Comparison of ENCODE assay signal across 16 cellular contexts in genomic region chr6:147260091-147260490, GRCh38. TPM values are rescaled to one million over a fixed set of nuclear protein-coding genes. Genes with fewer than 3 reads are reported as not detected.
A peak's percentile ranks its signal among the peaks of the same experiment; 100 is the strongest.
DNase-seq lines count a peak whose midpoint lies in the region; ATAC-seq, FAIRE-seq and TF ChIP-seq lines count a peak whose summit lies in the region.
"Had no signal": no experiment of that assay in that cellular context is flagged by ENCODE, and none has a peak within 500 bp of the region (broad histone marks: within the 10 kb centered on the region; RNA-seq: fewer than 3 reads in every experiment).

No MANE protein-coding gene starts in this region.

- intact Hi-C loops in psoas muscle (cut with DNase I) = loop anchor here in 1 of 2 donors (10.0 kb wide), 1 partner anchor 45 kb away; no protein-coding TSS in a partner anchor

- H3K4me1 ChIP-seq in RWPE2 (ENCODE audit: insufficient read depth, poor library complexity, severe bottlenecking) (peaks cover 10% of the 10 kb centered on the region), psoas muscle (peaks cover under 1% of the 10 kb centered on the region)

- H3K27me3 ChIP-seq in RWPE2 (ENCODE audit: insufficient read depth, poor library complexity, severe bottlenecking) = no peaks in the 10 kb centered on the region
- no peaks in the 10 kb centered on the region for H3K27me3 ChIP-seq in psoas muscle (ENCODE audit: insufficient read depth in 3 of 3, low read length in 2 of 3)
- H3K27me3 ChIP-seq: BE2C had no signal

- TF ChIP-seq CTCF in D721Med (IDR thresholded peaks at IDR 0.05; ENCODE audit: insufficient read depth, missing control alignments) (no peak), RWPE2 (IDR thresholded peaks at IDR 0.05; ENCODE audit: poor library complexity, severe bottlenecking) (no peak), choroid plexus epithelial cell (conservative IDR thresholded peaks at IDR 0.05; ENCODE audit: low read depth, low read length) (no peak), RWPE1 (conservative IDR thresholded peaks at IDR 0.05; ENCODE audit: low read depth) (no peak), psoas muscle (IDR thresholded peaks at IDR 0.05) (no peak)

- 69 to 87% (median 79%) methylated on average over 2 of the region's 2 CpGs for WGBS in psoas muscle, 3 donors

- CTCF ChIA-PET in RWPE1 (lab: Yijun Ruan, JAX) = no interaction called here

- POLR2A ChIA-PET in RWPE1 (lab: Yijun Ruan, JAX; ENCODE audit: low non-redundant PET) = no interaction called here

- no peak overlapping the region for H3K27ac ChIP-seq in RWPE2 (ENCODE audit: poor library complexity, severe bottlenecking)
- no peak overlapping the region for H3K27ac ChIP-seq in RWPE1
- no peak overlapping the region for H3K27ac ChIP-seq in psoas muscle
- H3K27ac ChIP-seq: C4-2B had no signal

- DNase-seq in D721Med (ENCODE audit: insufficient read length, low spot score) = no peak
- no peak for DNase-seq in RWPE2 (ENCODE audit: low spot score)
- peak; percentile 40 for DNase-seq in choroid plexus epithelial cell (ENCODE audit: low read depth)
- peak; percentile 38 for DNase-seq in iris pigment epithelial cell (ENCODE audit: low read depth)
- DNase-seq in NCI-H146 treated with DMSO at 0.1 percent for 48 hours (lab: John Stamatoyannopoulos, UW; ENCODE audit: unreplicated experiment) = no peak
- no peak for DNase-seq in RWPE1 (ENCODE audit: low spot score)
- no peak for DNase-seq in psoas muscle
- DNase-seq: BE2C; CD4-positive, alpha-beta memory T cell; DMS153; DMS79 treated with DMSO at 0.1 percent for 48 hours; EL; H7 had no signal

- ATAC-seq in RWPE2 (ENCODE audit: low read depth) (0 out of 3 replicates have a peak, but pooled peaks have one; percentile 33), psoas muscle (no peak)
- ATAC-seq: GM23338 had no signal

- H3K4me3 ChIP-seq in RWPE2 (ENCODE audit: severe bottlenecking) = no peak overlapping the region
- H3K4me3 ChIP-seq in choroid plexus epithelial cell (ENCODE audit: low read depth, low read length) = no peak overlapping the region
- H3K4me3 ChIP-seq in psoas muscle = no peak overlapping the region
- H3K4me3 ChIP-seq: GM23338 had no signal

- no peaks in the 10 kb centered on the region for H3K9me3 ChIP-seq in RWPE2 (ENCODE audit: severe bottlenecking)
- H3K9me3 ChIP-seq in psoas muscle = no peaks in the 10 kb centered on the region
- H3K9me3 ChIP-seq: BE2C had no signal

- peak; percentile 46 for FAIRE-seq in D721Med (lab: Jason Lieb, UNC)
- FAIRE-seq: GM12891 had no signal

- peaks cover 46% of the 10 kb centered on the region for H3K36me3 ChIP-seq in RWPE2 (ENCODE audit: low read depth)
- no peaks in the 10 kb centered on the region for H3K36me3 ChIP-seq in psoas muscle (ENCODE audit: insufficient read depth in 1 of 2, low read depth in 1 of 2)

RNA-seq across cellular contexts. Expression of gene STXBP5, which starts 55.9 kb away (rescaled TPM):
- total RNA-seq in psoas muscle = 10 to 100 TPM; 16.8 to 20.0 (median 18.9) TPM
- 10 to 100 TPM in 1 of 3 donors, 1 to 10 TPM in 2; 4.1 to 18.7 (median 8.2) TPM for polyA plus RNA-seq in psoas muscle

Comparison
In these comparisons a context has a peak if more than half of its experiments do, and no peak if none do; other contexts are left out.
1. DNase-seq: peak in choroid plexus epithelial cell (single experiment) and iris pigment epithelial cell (single experiment); none in D721Med (single experiment), RWPE2 (single experiment), NCI-H146 treated with DMSO at 0.1 percent for 48 hours (single experiment), RWPE1 (single experiment) and psoas muscle (0 of 2).